1 cellular context compared by ENCODE assay signal in the genomic region with DNA sequence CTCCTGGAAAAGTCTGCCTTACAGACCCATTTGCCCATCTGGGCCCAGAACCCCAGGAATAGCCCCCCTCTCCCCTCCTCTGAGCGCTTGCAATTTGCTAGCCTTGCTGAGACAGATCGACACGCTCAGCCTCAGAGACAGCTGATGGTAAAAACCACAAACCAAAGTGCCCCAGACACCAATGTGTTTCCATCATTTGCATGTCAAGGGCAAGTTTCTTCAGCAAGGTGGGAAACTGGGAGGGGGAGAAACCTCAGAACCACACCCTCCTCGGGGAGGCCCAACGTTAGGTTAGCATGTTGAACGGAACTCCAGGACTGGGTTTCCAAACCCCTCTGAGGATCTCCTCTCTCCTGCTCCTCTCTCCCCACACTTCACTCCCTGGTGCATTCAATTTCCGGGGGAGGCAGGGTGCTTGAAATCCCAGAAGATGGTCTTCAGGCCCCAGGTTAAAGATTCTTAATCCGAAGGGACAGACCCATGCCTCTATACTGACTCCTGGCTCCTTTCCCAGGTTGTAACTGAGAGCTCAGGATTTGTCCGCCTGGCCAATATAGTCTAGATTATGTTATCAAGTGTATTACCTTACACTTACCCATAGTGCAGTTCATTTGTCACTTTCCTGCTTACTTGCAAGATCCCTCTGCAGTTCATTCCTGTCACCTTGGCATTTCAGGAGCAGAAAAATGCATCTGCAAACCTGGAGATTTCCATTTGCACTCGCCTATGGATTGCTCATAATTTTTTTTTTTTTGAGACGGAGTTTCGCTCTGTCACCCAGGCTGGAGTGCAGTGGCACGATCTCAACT.
TF ChIP-seq lines count a peak whose summit lies in the region.

No MANE protein-coding gene starts in this region.

TF ChIP-seq in GM12878, 131 proteins besides CTCF, POLR2A, EP300 and RAD21 (continued from another document):
- TF ChIP-seq ZNF24 (IDR thresholded peaks at IDR 0.05), result no peak
- peak; percentile 97 for TF ChIP-seq RUNX3 (IDR thresholded peaks at IDR 0.05; ENCODE audit: low read length)
- no peak for TF ChIP-seq RB1 (IDR thresholded peaks at IDR 0.05; ENCODE audit: borderline replicate concordance)
- no peak for TF ChIP-seq MEF2B (IDR thresholded peaks at IDR 0.05; ENCODE audit: partially characterized antibody, poor library complexity, severe bottlenecking)
- 0 out of 2 replicates have a peak, but pooled peaks have one; percentile 11 for TF ChIP-seq NFIC (IDR thresholded peaks at IDR 0.05; ENCODE audit: low read depth, low read length)
- no peak for TF ChIP-seq RCOR1 (conservative IDR thresholded peaks at IDR 0.05; ENCODE audit: low read depth, low read length)
- TF ChIP-seq PAX5 (IDR thresholded peaks at IDR 0.05; ENCODE audit: borderline replicate concordance, low read depth, low read length), result peak; percentile 55; the same call in 1 of the 2 replicates
- no peak for TF ChIP-seq STAT1 (conservative IDR thresholded peaks at IDR 0.05)
- TF ChIP-seq, protein P1, sequence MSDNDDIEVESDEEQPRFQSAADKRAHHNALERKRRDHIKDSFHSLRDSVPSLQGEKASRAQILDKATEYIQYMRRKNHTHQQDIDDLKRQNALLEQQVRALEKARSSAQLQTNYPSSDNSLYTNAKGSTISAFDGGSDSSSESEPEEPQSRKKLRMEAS (IDR thresholded peaks at IDR 0.05; ENCODE audit: low read depth, low read length), result peak; percentile 16; the same call in 1 of the 2 replicates
- 0 out of 2 replicates have a peak, but pooled peaks have one; percentile 36 for TF ChIP-seq DPF2 (IDR thresholded peaks at IDR 0.05)
- no peak for TF ChIP-seq ZNF384 (IDR thresholded peaks at IDR 0.05; ENCODE audit: borderline replicate concordance, low read depth, low read length)
- 0 out of 2 replicates have a peak, but pooled peaks have one; percentile 5 for TF ChIP-seq SMC3 (IDR thresholded peaks at IDR 0.05; ENCODE audit: borderline replicate concordance, low read length)
- TF ChIP-seq EGR1 (IDR thresholded peaks at IDR 0.05; ENCODE audit: borderline replicate concordance in 1 of 2, low read depth in 2 of 2, low read length in 2 of 2), result no peak
- TF ChIP-seq CREB1 (IDR thresholded peaks at IDR 0.05; ENCODE audit: low read depth), result peak; percentile 55; the same call in 1 of the 2 replicates
- TF ChIP-seq POLR2AphosphoS2 (IDR thresholded peaks at IDR 0.05; ENCODE audit: low read depth, low read length), result no peak
- no peak for TF ChIP-seq SUZ12 (IDR thresholded peaks at IDR 0.05; ENCODE audit: unreplicated experiment)
- no peak for TF ChIP-seq TBL1XR1 (IDR thresholded peaks at IDR 0.05; ENCODE audit: low read depth, low read length)
- TF ChIP-seq, protein P2, sequence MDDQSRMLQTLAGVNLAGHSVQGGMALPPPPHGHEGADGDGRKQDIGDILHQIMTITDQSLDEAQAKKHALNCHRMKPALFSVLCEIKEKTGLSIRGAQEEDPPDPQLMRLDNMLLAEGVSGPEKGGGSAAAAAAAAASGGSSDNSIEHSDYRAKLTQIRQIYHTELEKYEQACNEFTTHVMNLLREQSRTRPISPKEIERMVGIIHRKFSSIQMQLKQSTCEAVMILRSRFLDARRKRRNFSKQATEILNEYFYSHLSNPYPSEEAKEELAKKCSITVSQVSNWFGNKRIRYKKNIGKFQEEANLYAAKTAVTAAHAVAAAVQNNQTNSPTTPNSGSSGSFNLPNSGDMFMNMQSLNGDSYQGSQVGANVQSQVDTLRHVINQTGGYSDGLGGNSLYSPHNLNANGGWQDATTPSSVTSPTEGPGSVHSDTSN (IDR thresholded peaks at IDR 0.05; ENCODE audit: insufficient replicate concordance, low read depth, low read length), result peak; percentile 57
- TF ChIP-seq BMI1 (IDR thresholded peaks at IDR 0.05; ENCODE audit: borderline replicate concordance), result no peak
- peak; percentile 70; the same call in 1 of the 2 replicates for TF ChIP-seq IKZF1 (conservative IDR thresholded peaks at IDR 0.05)
- TF ChIP-seq ESRRA (IDR thresholded peaks at IDR 0.05; ENCODE audit: low read length), result no peak
- no peak for TF ChIP-seq RAD51 (IDR thresholded peaks at IDR 0.05)
- TF ChIP-seq, protein P3, sequence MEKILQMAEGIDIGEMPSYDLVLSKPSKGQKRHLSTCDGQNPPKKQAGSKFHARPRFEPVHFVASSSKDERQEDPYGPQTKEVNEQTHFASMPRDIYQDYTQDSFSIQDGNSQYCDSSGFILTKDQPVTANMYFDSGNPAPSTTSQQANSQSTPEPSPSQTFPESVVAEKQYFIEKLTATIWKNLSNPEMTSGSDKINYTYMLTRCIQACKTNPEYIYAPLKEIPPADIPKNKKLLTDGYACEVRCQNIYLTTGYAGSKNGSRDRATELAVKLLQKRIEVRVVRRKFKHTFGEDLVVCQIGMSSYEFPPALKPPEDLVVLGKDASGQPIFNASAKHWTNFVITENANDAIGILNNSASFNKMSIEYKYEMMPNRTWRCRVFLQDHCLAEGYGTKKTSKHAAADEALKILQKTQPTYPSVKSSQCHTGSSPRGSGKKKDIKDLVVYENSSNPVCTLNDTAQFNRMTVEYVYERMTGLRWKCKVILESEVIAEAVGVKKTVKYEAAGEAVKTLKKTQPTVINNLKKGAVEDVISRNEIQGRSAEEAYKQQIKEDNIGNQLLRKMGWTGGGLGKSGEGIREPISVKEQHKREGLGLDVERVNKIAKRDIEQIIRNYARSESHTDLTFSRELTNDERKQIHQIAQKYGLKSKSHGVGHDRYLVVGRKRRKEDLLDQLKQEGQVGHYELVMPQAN (conservative IDR thresholded peaks at IDR 0.05), result no peak
- TF ChIP-seq IKZF2 (IDR thresholded peaks at IDR 0.05), result peak; percentile 63 to 76; a peak in 3 of 4 replicates
- TF ChIP-seq MEF2A (IDR thresholded peaks at IDR 0.05; ENCODE audit: insufficient read depth, low read depth, low read length), result no peak
- TF ChIP-seq CBFB (IDR thresholded peaks at IDR 0.05; ENCODE audit: low read depth), result peak; percentile 93
- TF ChIP-seq CBX5 (IDR thresholded peaks at IDR 0.05; ENCODE audit: low read depth), result no peak
- no peak for TF ChIP-seq PRDM15 (CRISPR knock-in tag; IDR thresholded peaks at IDR 0.05)
- TF ChIP-seq IRF4 (IDR thresholded peaks at IDR 0.05; ENCODE audit: low read depth, low read length), result 0 out of 2 replicates have a peak, but pooled peaks have one; percentile 18
- TF ChIP-seq FOXM1 (IDR thresholded peaks at IDR 0.05; ENCODE audit: low read depth, low read length), result no peak
- TF ChIP-seq TCF12 (IDR thresholded peaks at IDR 0.05; ENCODE audit: low read depth, low read length), result peak; percentile 68; the same call in 1 of the 2 replicates
- peak; percentile 91 for TF ChIP-seq SKIL (IDR thresholded peaks at IDR 0.05; ENCODE audit: low read depth, poor library complexity, severe bottlenecking)
- no peak for TF ChIP-seq BCLAF1 (IDR thresholded peaks at IDR 0.05)
- TF ChIP-seq LARP7 (IDR thresholded peaks at IDR 0.05), result no peak
- peak; percentile 58; the same call in 1 of the 2 replicates for TF ChIP-seq RFX5 (IDR thresholded peaks at IDR 0.05; ENCODE audit: low read depth, low read length)
- TF ChIP-seq ATF7 (IDR thresholded peaks at IDR 0.05; ENCODE audit: low read depth), result 0 out of 2 replicates have a peak, but pooled peaks have one; percentile 19
- peak; percentile 95; the same call in 2 of the 3 replicates for TF ChIP-seq POU2F2 (IDR thresholded peaks at IDR 0.05; ENCODE audit: borderline replicate concordance, low read depth, low read length)
- TF ChIP-seq, protein P4, sequence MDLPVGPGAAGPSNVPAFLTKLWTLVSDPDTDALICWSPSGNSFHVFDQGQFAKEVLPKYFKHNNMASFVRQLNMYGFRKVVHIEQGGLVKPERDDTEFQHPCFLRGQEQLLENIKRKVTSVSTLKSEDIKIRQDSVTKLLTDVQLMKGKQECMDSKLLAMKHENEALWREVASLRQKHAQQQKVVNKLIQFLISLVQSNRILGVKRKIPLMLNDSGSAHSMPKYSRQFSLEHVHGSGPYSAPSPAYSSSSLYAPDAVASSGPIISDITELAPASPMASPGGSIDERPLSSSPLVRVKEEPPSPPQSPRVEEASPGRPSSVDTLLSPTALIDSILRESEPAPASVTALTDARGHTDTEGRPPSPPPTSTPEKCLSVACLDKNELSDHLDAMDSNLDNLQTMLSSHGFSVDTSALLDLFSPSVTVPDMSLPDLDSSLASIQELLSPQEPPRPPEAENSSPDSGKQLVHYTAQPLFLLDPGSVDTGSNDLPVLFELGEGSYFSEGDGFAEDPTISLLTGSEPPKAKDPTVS (IDR thresholded peaks at IDR 0.05; ENCODE audit: low read depth, low read length), result no peak
- TF ChIP-seq ASH2L (IDR thresholded peaks at IDR 0.05; ENCODE audit: borderline replicate concordance, low read depth), result no peak
TF ChIP-seq in GM12878: peak in this region for 26.
